In genomic region chr1:17155257-17155895, GRCh38 we compare ENCODE assay signal across 17 cellular contexts. TPM values are rescaled to one million over a fixed set of nuclear protein-coding genes. Genes with fewer than 3 reads are reported as not detected.
A peak's percentile ranks its signal among the peaks of the same experiment; 100 is the strongest.
DNase-seq lines count a peak whose midpoint lies in the region; ATAC-seq and TF ChIP-seq lines count a peak whose summit lies in the region.
"Had no signal": no experiment of that assay in that cellular context is flagged by ENCODE, and none has a peak within 500 bp of the region (broad histone marks: within the 10 kb centered on the region; RNA-seq: fewer than 3 reads in every experiment).

No MANE protein-coding gene starts in this region.

- no peaks in the 10 kb centered on the region for H3F3A ChIP-seq in neural progenitor cell (ENCODE audit: low read depth)

- RAD21 ChIA-PET in HCT116 (lab: Charles Lee; ENCODE audit: low non-redundant PET in 1 of 2, low total read pairs in 2 of 2, uncharacterized antibody in 2 of 2, unreplicated experiment in 2 of 2), result no interaction called here

- no peak for DNase-seq in HCT116 (ENCODE audit: low read depth, low spot score)
- DNase-seq in SK-N-DZ (ENCODE audit: low spot score), result peak; percentile 7
- peak; percentile 83 for DNase-seq in fibroblast of the aortic adventitia (ENCODE audit: low read depth)
- no peak for DNase-seq in neural progenitor cell (ENCODE audit: low spot score)
- no peak for DNase-seq in SJCRH30
- DNase-seq in foreskin melanocyte, result no peak
- no peak for DNase-seq in osteocyte (ENCODE audit: extremely low spot score, unreplicated experiment)
- DNase-seq: Caco-2, DMS53, NCI-H1092, NCI-H146, NCI-H2081, NCI-H510A treated with DMSO at 0.1 percent for 48 hours, NCI-H82, SHP77 treated with DMSO at 0.1 percent for 48 hours had no signal

- H3K9me2 ChIP-seq in HCT116 (ENCODE audit: insufficient read depth), result no peaks in the 10 kb centered on the region

- H2AFZ ChIP-seq in HCT116 (ENCODE audit: low read depth, low read length, poor library complexity, severe bottlenecking) (no peak overlapping the region), neural progenitor cell (replicated peaks) (no peak overlapping the region)

- H4K20me1 ChIP-seq in HCT116 (ENCODE audit: insufficient read depth), result no peaks in the 10 kb centered on the region
- no peaks in the 10 kb centered on the region for H4K20me1 ChIP-seq in neural progenitor cell (ENCODE audit: low read depth)

- H3K4me3 Mint-ChIP-seq in neural progenitor cell, result peak overlapping the region; percentile 6
- no peak overlapping the region for H3K4me3 Mint-ChIP-seq in osteocyte (ENCODE audit: unreplicated experiment)

- H3K9me3 ChIP-seq in HCT116 (ENCODE audit: control insufficient read depth in 1 of 2, insufficient read depth in 1 of 2, low read depth in 1 of 2, low read length in 2 of 2), result peaks cover 0 to 11% of the 10 kb centered on the region in 2 experiments; a peak in 1 of 4 replicates
- no peaks in the 10 kb centered on the region for H3K9me3 ChIP-seq in neural progenitor cell (ENCODE audit: low read depth)
- H3K9me3 ChIP-seq in SJCRH30 (replicated peaks), result peaks cover 8% of the 10 kb centered on the region; the same call in 1 of the 2 replicates

- TF ChIP-seq CTCF in HCT116 (IDR thresholded peaks at IDR 0.05 in 2 of 3, conservative IDR thresholded peaks at IDR 0.05 in 1 of 3; ENCODE audit: borderline replicate concordance in 1 of 3, insufficient read depth in 1 of 3, low read depth in 2 of 3, low read length in 2 of 3) (no peak), fibroblast of the aortic adventitia (IDR thresholded peaks at IDR 0.05; ENCODE audit: insufficient read depth, low read length) (no peak), neural progenitor cell (IDR thresholded peaks at IDR 0.05) (no peak), osteocyte (IDR thresholded peaks at IDR 0.05) (no peak)

- H3K27me3 Mint-ChIP-seq in neural progenitor cell (ENCODE audit: insufficient read depth, low read depth), result peaks cover 4% of the 10 kb centered on the region
- no peaks in the 10 kb centered on the region for H3K27me3 Mint-ChIP-seq in osteocyte (ENCODE audit: unreplicated experiment)

- no peak for TF ChIP-seq RAD21 in HCT116 (IDR thresholded peaks at IDR 0.05; ENCODE audit: low read depth)

- H3K4me1 ChIP-seq in HCT116 (ENCODE audit: control insufficient read depth in 1 of 2, insufficient read depth in 2 of 2, low read length in 2 of 2) (no peaks in the 10 kb centered on the region), neural progenitor cell (no peaks in the 10 kb centered on the region), SJCRH30 (no peaks in the 10 kb centered on the region)
- H3K4me1 ChIP-seq: Caco-2 had no signal

- no peaks in the 10 kb centered on the region for H3K27me3 ChIP-seq in HCT116 (ENCODE audit: insufficient read depth, low read length)
- no peaks in the 10 kb centered on the region for H3K27me3 ChIP-seq in neural progenitor cell
- no peaks in the 10 kb centered on the region for H3K27me3 ChIP-seq in SJCRH30

- H3K27ac ChIP-seq in HCT116 (ENCODE audit: low read depth, low read length) (no peak overlapping the region), neural progenitor cell (no peak overlapping the region), SJCRH30 (no peak overlapping the region)
- H3K27ac ChIP-seq: KMS-11 had no signal

- H3K4me3 ChIP-seq in HCT116 (replicated peaks in 1 of 2; ENCODE audit: low read depth in 1 of 2, low read length in 2 of 2) (no peak overlapping the region), fibroblast of the aortic adventitia (ENCODE audit: low read depth, low read length) (no peak overlapping the region), neural progenitor cell (no peak overlapping the region), SJCRH30 (no peak overlapping the region)

- H3K4me1 Mint-ChIP-seq in neural progenitor cell (no peaks in the 10 kb centered on the region), osteocyte (ENCODE audit: unreplicated experiment) (no peaks in the 10 kb centered on the region)

- ATAC-seq in HCT116 (no peak), HG03025 (IDR thresholded peaks at IDR 0.05; ENCODE audit: low FRiP score, unreplicated experiment) (no peak)

- H3K9me3 Mint-ChIP-seq in neural progenitor cell (peaks cover 38% of the 10 kb centered on the region), osteocyte (ENCODE audit: unreplicated experiment) (peaks cover 28% of the 10 kb centered on the region)

- H3K27ac Mint-ChIP-seq in neural progenitor cell (no peak overlapping the region), osteocyte (ENCODE audit: unreplicated experiment) (no peak overlapping the region)

- TF ChIP-seq POLR2A in HCT116 (IDR thresholded peaks at IDR 0.05; ENCODE audit: borderline replicate concordance, extremely low read depth, insufficient read depth, insufficient read length), result no peak

- H3K4me2 ChIP-seq in HCT116 (ENCODE audit: low read length) (no peak overlapping the region), neural progenitor cell (no peak overlapping the region)
- H3K4me2 ChIP-seq: KMS-11 had no signal

- intact Hi-C loops in HCT116 (cut with micrococcal nuclease), result no loop called here

- no peaks in the 10 kb centered on the region for H3K79me2 ChIP-seq in HCT116 (ENCODE audit: insufficient read depth, low read length)
- H3K79me2 ChIP-seq in neural progenitor cell (ENCODE audit: low read depth), result no peaks in the 10 kb centered on the region

- H3K36me3 ChIP-seq in HCT116 (ENCODE audit: control insufficient read depth in 1 of 2, insufficient read depth in 2 of 2, low read length in 2 of 2) (no peaks in the 10 kb centered on the region), neural progenitor cell (no peaks in the 10 kb centered on the region), SJCRH30 (no peaks in the 10 kb centered on the region)

- BruUV-seq in HCT116 (replicated peaks; lab: Mats Ljungman, UMichigan), result no TSS peak

- CTCF ChIA-PET in HCT116 (lab: Charles Lee), result no interaction called here

- POLR2A ChIA-PET in HCT116 (lab: Charles Lee), result no interaction called here

- no peaks in the 10 kb centered on the region for H3K36me3 Mint-ChIP-seq in neural progenitor cell
- H3K36me3 Mint-ChIP-seq in osteocyte (ENCODE audit: unreplicated experiment), result no peaks in the 10 kb centered on the region

- no peak overlapping the region for H3K9ac ChIP-seq in HCT116 (ENCODE audit: low read length)
- H3K9ac ChIP-seq in neural progenitor cell, result no peak overlapping the region
- H3K9ac ChIP-seq: KMS-11 had no signal

TF ChIP-seq in HCT116, 20 proteins besides CTCF, POLR2A, EP300 and RAD21:
- TF ChIP-seq CBX3 (IDR thresholded peaks at IDR 0.05; ENCODE audit: low read depth) (peak; percentile 95), ZNF274 (IDR thresholded peaks at IDR 0.05; ENCODE audit: low read depth, low read length) (no peak), JUND (IDR thresholded peaks at IDR 0.05) (no peak)

RNA-seq across cellular contexts. Expression of gene PADI2, which starts 36.1 kb away (rescaled TPM):
- total RNA-seq in HCT116 (2021; ENCODE audit: unreplicated experiment), result 2.7 TPM
- 2.4 and 2.9 TPM in 2 replicates for polyA plus RNA-seq in HCT116 (2012)
- not detected in 2 replicates for polyA plus RNA-seq in SK-N-DZ (2014; cell fraction: cytosol; rRNA removed)
- polyA plus RNA-seq in SK-N-DZ (2014; cell fraction: nucleus; rRNA removed), result not detected in 2 replicates
- total RNA-seq in fibroblast of the aortic adventitia (ENCODE audit: low replicate concordance), result 0.09 and 0.16 TPM in 2 replicates
- 0.77 and 1.4 TPM in 2 replicates for total RNA-seq in neural progenitor cell (ENCODE audit: low replicate concordance)
- total RNA-seq in SJCRH30 (2014; rRNA removed; shearing (Covaris generic)), result 4.3 and 4.6 TPM in 2 replicates
- total RNA-seq in osteocyte, result 111 TPM in 2 replicates

RNA-seq across cellular contexts. Expression of gene PADI1, which starts 49.6 kb away (rescaled TPM):
- total RNA-seq in HCT116 (2021; ENCODE audit: unreplicated experiment) (0.37 TPM), fibroblast of the aortic adventitia (ENCODE audit: low replicate concordance) (0.09 TPM in 1 of 2 replicates, not detected in the other), neural progenitor cell (ENCODE audit: low replicate concordance) (0.09 and 0.25 TPM in 2 replicates), osteocyte (1.2 and 1.7 TPM in 2 replicates)
- polyA plus RNA-seq in HCT116 (2012), result 0.05 and 0.08 TPM in 2 replicates
- polyA plus RNA-seq in SK-N-DZ (2014; cell fraction: cytosol; rRNA removed), result not detected in 2 replicates
- polyA plus RNA-seq in SK-N-DZ (2014; cell fraction: nucleus; rRNA removed), result not detected in 2 replicates
- total RNA-seq in SJCRH30 (2014; rRNA removed; shearing (Covaris generic)), result 0.06 and 0.20 TPM in 2 replicates
- total RNA-seq: Caco-2 had no signal

Comparison
In these comparisons a context has a peak if more than half of its experiments do, and no peak if none do; other contexts are left out.
1. DNase-seq: peak in SK-N-DZ (single experiment) and fibroblast of the aortic adventitia (single experiment); none in HCT116 (single experiment), neural progenitor cell (single experiment), SJCRH30 (0 of 2), foreskin melanocyte (single experiment) and osteocyte (single experiment).
2. RNA of gene PADI2, which starts 36.1 kb away (total RNA-seq): 111 TPM in osteocyte; 4.3 to 4.6 TPM in SJCRH30, 2.7 TPM in HCT116 (single experiment), 0.77 to 1.4 TPM in neural progenitor cell and 0.09 to 0.16 TPM in fibroblast of the aortic adventitia; every median in the first group is over 10 times any median in the second.